In genomic region chr17:77361986-77362620, GRCh38 we compare ENCODE assay signal across 18 cellular contexts.
DNase-seq lines count a peak whose midpoint lies in the region; ATAC-seq and TF ChIP-seq lines count a peak whose summit lies in the region.
"Had no signal": no experiment of that assay in that cellular context is flagged by ENCODE, and none has a peak within 500 bp of the region (broad histone marks: within the 10 kb centered on the region; RNA-seq: fewer than 3 reads in every experiment).

No MANE protein-coding gene starts in this region.

- no peaks in the 10 kb centered on the region for H3K27me3 ChIP-seq in naive thymus-derived CD4-positive, alpha-beta T cell (ENCODE audit: control insufficient read depth in 2 of 2, insufficient read depth in 2 of 2, low read length in 2 of 2)
- no peaks in the 10 kb centered on the region for H3K27me3 ChIP-seq in vagina
- H3K27me3 ChIP-seq: ascending aorta, pancreas had no signal

- no peak overlapping the region for H3K4me3 ChIP-seq in naive thymus-derived CD4-positive, alpha-beta T cell (ENCODE audit: low read length)
- no peak overlapping the region for H3K4me3 ChIP-seq in vagina
- H3K4me3 ChIP-seq: ascending aorta, pancreas had no signal

- H3K4me3 Mint-ChIP-seq in natural killer cell treated with Interleukin-12 subunit alpha and Interleukin-12 subunit beta and Interleukin-15 and Interleukin-18, amount 100 ng/mL, for 72 hours: no peak overlapping the region
- no peak overlapping the region for H3K4me3 Mint-ChIP-seq in natural killer cell
- no peak overlapping the region for H3K4me3 Mint-ChIP-seq in activated T-helper 17 cell treated with anti-CD3 and anti-CD28 coated beads, Interleukin-2, amount 50 U/mL, for 72 hours
- peak overlapping the region in 7 of 10 donors; percentile 11 to 83 (median 68) for H3K4me3 Mint-ChIP-seq in naive thymus-derived CD4-positive, alpha-beta T cell
- H3K4me3 Mint-ChIP-seq: activated CD4-positive, alpha-beta memory T cell treated with anti-CD3 and anti-CD28 coated beads for 36 hours; activated T-helper 1 cell treated with anti-CD3 and anti-CD28 coated beads, Interleukin-12 subunit alpha, Interleukin-12 subunit beta, Interleukin-2, Interleukin-4 antibody, amounts not matched to agents 30 ng/mL and 10 ng/mL and 1 ng/mL, durations not matched to agents 14 hours and 24 hours and 36 hours had no signal

- CTCF ChIA-PET in naive thymus-derived CD4-positive, alpha-beta T cell (lab: Charles Lee): no interaction called here

- TF ChIP-seq POLR2A in vagina (IDR thresholded peaks at IDR 0.05): no peak

- POLR2A ChIA-PET in naive thymus-derived CD4-positive, alpha-beta T cell (lab: Charles Lee): interaction anchor here (0.7 to 2.3 kb wide), 12 partner anchors 8 to 83 kb away, joined by 3 to 7 read pairs (median 4); no protein-coding TSS in a partner anchor

- H3K9me3 ChIP-seq in naive thymus-derived CD4-positive, alpha-beta T cell (ENCODE audit: control insufficient read depth in 2 of 3, low read length in 3 of 3): no peaks in the 10 kb centered on the region
- no peaks in the 10 kb centered on the region for H3K9me3 ChIP-seq in vagina
- H3K9me3 ChIP-seq: ascending aorta, pancreas had no signal

- no peak for TF ChIP-seq CTCF in natural killer cell (IDR thresholded peaks at IDR 0.05)
- TF ChIP-seq CTCF in vagina (IDR thresholded peaks at IDR 0.05): no peak

- H3K36me3 ChIP-seq in naive thymus-derived CD4-positive, alpha-beta T cell (ENCODE audit: control insufficient read depth in 2 of 3, insufficient read depth in 3 of 3, low read length in 3 of 3): no peaks in the 10 kb centered on the region
- H3K36me3 ChIP-seq in vagina: no peaks in the 10 kb centered on the region
- H3K36me3 ChIP-seq: ascending aorta, pancreas had no signal

- peak overlapping the region in 1 of 2 donors; percentile 38 for H3K27ac Mint-ChIP-seq in natural killer cell treated with Interleukin-12 subunit alpha and Interleukin-12 subunit beta and Interleukin-15 and Interleukin-18, amount 100 ng/mL, for 72 hours
- H3K27ac Mint-ChIP-seq in natural killer cell: peak overlapping the region in 1 of 2 donors; percentile 21
- H3K27ac Mint-ChIP-seq in activated T-helper 17 cell treated with anti-CD3 and anti-CD28 coated beads, Interleukin-2, amount 50 U/mL, for 72 hours: peak overlapping the region; percentile 7
- peak overlapping the region in 7 of 9 donors; percentile 38 to 90 (median 81) for H3K27ac Mint-ChIP-seq in naive thymus-derived CD4-positive, alpha-beta T cell
- H3K27ac Mint-ChIP-seq: activated CD4-positive, alpha-beta memory T cell treated with anti-CD3 and anti-CD28 coated beads for 36 hours; activated T-helper 1 cell treated with anti-CD3 and anti-CD28 coated beads, Interleukin-12 subunit alpha, Interleukin-12 subunit beta, Interleukin-2, Interleukin-4 antibody, amounts not matched to agents 30 ng/mL and 10 ng/mL and 1 ng/mL, durations not matched to agents 14 hours and 24 hours and 36 hours had no signal

- no peak for ATAC-seq in natural killer cell treated with Interleukin-12 subunit alpha and Interleukin-12 subunit beta and Interleukin-15 and Interleukin-18, amount 100 ng/mL, for 72 hours
- ATAC-seq in natural killer cell: no peak
- ATAC-seq in activated T-helper 17 cell treated with anti-CD3 and anti-CD28 coated beads, Interleukin-2, amount 50 U/mL, for 72 hours (replicated peaks): no peak
- no peak for ATAC-seq in naive thymus-derived CD4-positive, alpha-beta T cell
- ATAC-seq: pancreas; stimulated activated naive CD8-positive, alpha-beta T cell treated with anti-CD3 and anti-CD28 coated beads, Interleukin-15, amount 100 ng/mL, for 72 hours had no signal

- H3K9me3 Mint-ChIP-seq in natural killer cell treated with Interleukin-12 subunit alpha and Interleukin-12 subunit beta and Interleukin-15 and Interleukin-18, amount 100 ng/mL, for 72 hours: no peaks in the 10 kb centered on the region
- no peaks in the 10 kb centered on the region for H3K9me3 Mint-ChIP-seq in natural killer cell
- H3K9me3 Mint-ChIP-seq in activated T-helper 17 cell treated with anti-CD3 and anti-CD28 coated beads, Interleukin-2, amount 50 U/mL, for 72 hours: no peaks in the 10 kb centered on the region
- H3K9me3 Mint-ChIP-seq in naive thymus-derived CD4-positive, alpha-beta T cell: peaks cover 0 to 6% (median 0%) of the 10 kb centered on the region in 11 donors
- H3K9me3 Mint-ChIP-seq: activated CD4-positive, alpha-beta memory T cell treated with anti-CD3 and anti-CD28 coated beads for 36 hours; activated T-helper 1 cell treated with anti-CD3 and anti-CD28 coated beads, Interleukin-12 subunit alpha, Interleukin-12 subunit beta, Interleukin-2, Interleukin-4 antibody, amounts not matched to agents 30 ng/mL and 10 ng/mL and 1 ng/mL, durations not matched to agents 14 hours and 24 hours and 36 hours; stimulated activated naive CD8-positive, alpha-beta T cell treated with anti-CD3 and anti-CD28 coated beads, Interleukin-15, amount 100 ng/mL, for 72 hours had no signal

- no peaks in the 10 kb centered on the region for H3K36me3 Mint-ChIP-seq in natural killer cell treated with Interleukin-12 subunit alpha and Interleukin-12 subunit beta and Interleukin-15 and Interleukin-18, amount 100 ng/mL, for 72 hours
- no peaks in the 10 kb centered on the region for H3K36me3 Mint-ChIP-seq in natural killer cell
- no peaks in the 10 kb centered on the region for H3K36me3 Mint-ChIP-seq in activated T-helper 17 cell treated with anti-CD3 and anti-CD28 coated beads, Interleukin-2, amount 50 U/mL, for 72 hours (ENCODE audit: low read depth)
- peaks cover 0 to 2% (median 0%) of the 10 kb centered on the region in 5 donors for H3K36me3 Mint-ChIP-seq in naive thymus-derived CD4-positive, alpha-beta T cell
- H3K36me3 Mint-ChIP-seq: activated CD4-positive, alpha-beta memory T cell treated with anti-CD3 and anti-CD28 coated beads for 36 hours had no signal

- H3K27ac ChIP-seq in naive thymus-derived CD4-positive, alpha-beta T cell (ENCODE audit: low read depth, low read length): no peak overlapping the region
- H3K27ac ChIP-seq in vagina: peak overlapping the region; percentile 93
- H3K27ac ChIP-seq: ascending aorta had no signal

- H3K4me1 Mint-ChIP-seq in natural killer cell treated with Interleukin-12 subunit alpha and Interleukin-12 subunit beta and Interleukin-15 and Interleukin-18, amount 100 ng/mL, for 72 hours (ENCODE audit: low read depth in 2 of 2): peaks cover 14 to 16% of the 10 kb centered on the region in 2 donors
- H3K4me1 Mint-ChIP-seq in natural killer cell: peaks cover 0 to 28% of the 10 kb centered on the region in 2 donors
- H3K4me1 Mint-ChIP-seq in activated T-helper 17 cell treated with anti-CD3 and anti-CD28 coated beads, Interleukin-2, amount 50 U/mL, for 72 hours: peaks cover 28% of the 10 kb centered on the region
- H3K4me1 Mint-ChIP-seq in naive thymus-derived CD4-positive, alpha-beta T cell: peaks cover 35 to 60% (median 46%) of the 10 kb centered on the region in 7 donors

- peaks cover 0 to 4% of the 10 kb centered on the region in 2 donors for H3K27me3 Mint-ChIP-seq in natural killer cell treated with Interleukin-12 subunit alpha and Interleukin-12 subunit beta and Interleukin-15 and Interleukin-18, amount 100 ng/mL, for 72 hours
- H3K27me3 Mint-ChIP-seq in natural killer cell (ENCODE audit: low read depth in 2 of 2): peaks cover 0 to 4% of the 10 kb centered on the region in 2 donors
- H3K27me3 Mint-ChIP-seq in activated T-helper 17 cell treated with anti-CD3 and anti-CD28 coated beads, Interleukin-2, amount 50 U/mL, for 72 hours: no peaks in the 10 kb centered on the region
- peaks cover 0 to 14% (median 0%) of the 10 kb centered on the region in 5 donors for H3K27me3 Mint-ChIP-seq in naive thymus-derived CD4-positive, alpha-beta T cell
- H3K27me3 Mint-ChIP-seq: activated CD4-positive, alpha-beta memory T cell treated with anti-CD3 and anti-CD28 coated beads for 36 hours had no signal

- intact Hi-C loops in natural killer cell (cut with micrococcal nuclease) (no loop called here), vagina (cut with DNase I) (no loop called here)
- intact Hi-C loops in naive thymus-derived CD4-positive, alpha-beta T cell (cut with micrococcal nuclease): no loop called here

- H3K4me1 ChIP-seq in naive thymus-derived CD4-positive, alpha-beta T cell (ENCODE audit: control insufficient read depth in 2 of 2, insufficient read depth in 2 of 2, low read length in 2 of 2): peaks cover 0 to 50% of the 10 kb centered on the region in 2 donors
- peaks cover 55% of the 10 kb centered on the region for H3K4me1 ChIP-seq in vagina

- peak; percentile 54 for DNase-seq in natural killer cell treated with Interleukin-12 subunit alpha and Interleukin-12 subunit beta and Interleukin-15 and Interleukin-18, amount 100 ng/mL, for 72 hours (ENCODE audit: low spot score)
- no peak for DNase-seq in natural killer cell
- no peak for DNase-seq in naive thymus-derived CD4-positive, alpha-beta T cell
- DNase-seq in vagina (ENCODE audit: extremely low spot score in 2 of 2): no peak
- no peak for DNase-seq in SIG-M5 (lab: John Stamatoyannopoulos, UW)
- no peak for DNase-seq in ureter (ENCODE audit: low spot score)
- DNase-seq in KG1 (lab: John Stamatoyannopoulos, UW): no peak
- DNase-seq: activated CD4-positive, alpha-beta memory T cell treated with anti-CD3 and anti-CD28 coated beads for 36 hours; cortex of kidney; DMS153; erythroblast; NCI-H446; stimulated activated CD4-positive, alpha-beta T cell treated with anti-CD3 and anti-CD28 coated beads, Interleukin-12 subunit alpha, Interleukin-12 subunit beta, amount 100 ng/mL, for 4 hours; stimulated activated naive CD8-positive, alpha-beta T cell treated with anti-CD3 and anti-CD28 coated beads, Interleukin-15, amount 100 ng/mL, for 72 hours had no signal

Comparison
In these comparisons a context has a peak if more than half of its experiments do, and no peak if none do; other contexts are left out.
1. H3K4me3 Mint-ChIP-seq: peak in naive thymus-derived CD4-positive, alpha-beta T cell (7 of 10); none in natural killer cell treated with Interleukin-12 subunit alpha and Interleukin-12 subunit beta and Interleukin-15 and Interleukin-18, amount 100 ng/mL, for 72 hours (single experiment), natural killer cell (single experiment) and activated T-helper 17 cell treated with anti-CD3 and anti-CD28 coated beads, Interleukin-2, amount 50 U/mL, for 72 hours (single experiment).